Comparison of ENCODE assay signal across 38 cellular contexts in the genomic region with DNA sequence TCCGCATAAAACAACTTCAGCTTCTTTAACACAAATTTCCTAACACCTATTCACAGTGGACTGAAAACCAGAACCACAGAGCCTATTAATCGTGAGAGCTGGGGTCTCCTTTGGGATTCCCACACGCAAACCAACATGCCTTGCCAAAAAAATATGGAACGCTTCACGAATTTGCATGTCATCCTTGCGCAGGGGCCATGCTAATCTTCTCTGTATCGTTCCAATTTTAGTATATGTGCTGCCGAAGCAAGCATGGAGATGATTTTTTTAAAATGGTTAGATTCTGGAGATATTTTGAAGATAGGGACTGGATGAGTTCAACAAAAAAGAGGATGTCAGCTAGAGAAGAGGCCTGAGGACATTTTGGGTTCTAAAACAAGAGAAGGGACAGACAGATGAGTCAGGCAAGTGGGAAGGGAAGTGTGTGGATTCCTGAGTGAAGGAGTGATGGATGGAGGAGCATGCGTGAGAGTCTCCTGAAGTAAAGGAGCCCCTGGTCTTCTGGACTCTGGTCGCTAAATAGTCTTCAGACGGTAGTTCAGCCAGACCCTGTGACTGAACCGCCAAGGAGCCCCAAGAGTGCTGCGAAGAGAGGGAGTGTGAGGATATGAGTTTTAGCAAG. TPM values are rescaled to one million over a fixed set of nuclear protein-coding genes. Genes with fewer than 3 reads are reported as not detected.
"Had no signal": no experiment of that assay in that cellular context is flagged by ENCODE, and none has a peak within 500 bp of the region (broad histone marks: within the 10 kb centered on the region; RNA-seq: fewer than 3 reads in every experiment).

No MANE protein-coding gene starts in this region.

- H3K36me3 Mint-ChIP-seq: activated CD4-positive, alpha-beta memory T cell treated with anti-CD3 and anti-CD28 coated beads for 36 hours; activated CD8-positive, alpha-beta memory T cell treated with anti-CD3 and anti-CD28 coated beads, Interleukin-2, amount 10 ng/mL, durations not matched to agents 7 days and 5 days; activated naive CD4-positive, alpha-beta T cell treated with anti-CD3 and anti-CD28 coated beads, Interleukin-2, amount 50 U/mL, for 24 hours; activated naive CD8-positive, alpha-beta T cell treated with anti-CD3 and anti-CD28 coated beads for 36 hours had no signal

- H3K36me3 ChIP-seq: adrenal gland, ascending aorta, brain microvascular endothelial cell, gastrocnemius medialis, heart left ventricle had no signal

- H3K4me3 ChIP-seq: adrenal gland, ascending aorta, coronary artery, dorsolateral prefrontal cortex, gastrocnemius medialis, heart left ventricle had no signal

- H3K27ac Mint-ChIP-seq: activated CD4-positive, alpha-beta memory T cell treated with anti-CD3 and anti-CD28 coated beads for 36 hours; activated CD4-positive, alpha-beta T cell treated with anti-CD3 and anti-CD28 coated beads for 36 hours; activated CD4-positive, alpha-beta T cell treated with anti-CD3 and anti-CD28 coated beads, Interleukin-2, amount 10 ng/mL, durations not matched to agents 24 days and 14 days; activated CD8-positive, alpha-beta memory T cell treated with anti-CD3 and anti-CD28 coated beads, Interleukin-2, amount 10 ng/mL, durations not matched to agents 7 days and 5 days; activated CD8-positive, alpha-beta T cell treated with anti-CD3 and anti-CD28 coated beads, Interleukin-2, amount 10 ng/mL, durations not matched to agents 7 days and 5 days; activated naive CD4-positive, alpha-beta T cell treated with anti-CD3 and anti-CD28 coated beads for 36 hours; activated naive CD4-positive, alpha-beta T cell treated with anti-CD3 and anti-CD28 coated beads, Interleukin-2, amount 50 U/mL, for 24 hours; activated naive CD8-positive, alpha-beta T cell treated with anti-CD3 and anti-CD28 coated beads for 36 hours; activated naive CD8-positive, alpha-beta T cell treated with anti-CD3 and anti-CD28 coated beads, Interleukin-2, amount 50 U/mL, for 24 hours; activated T-helper 1 cell treated with anti-CD3 and anti-CD28 coated beads, Interleukin-12 subunit alpha, Interleukin-12 subunit beta, Interleukin-2, Interleukin-4 antibody, amounts not matched to agents 30 ng/mL and 10 ng/mL and 1 ng/mL, durations not matched to agents 14 hours and 24 hours and 36 hours; activated T-helper 2 cell treated with anti-CD3 and anti-CD28 coated beads, Interferon-gamma antibody, Interleukin-2, Interleukin-4, amounts not matched to agents 10 μg/mL and 5 μg/mL and 100 μg/mL, durations not matched to agents 14 hours and 24 hours and 36 hours; dendritic cell treated with granulocyte-macrophage colony-stimulating factor and Interleukin-4, amounts not matched to agents 40 ng/mL and 50 ng/mL, for 4 days; endodermal cell had no signal

- H3K4me1 Mint-ChIP-seq: activated CD4-positive, alpha-beta T cell treated with anti-CD3 and anti-CD28 coated beads for 36 hours; activated CD4-positive, alpha-beta T cell treated with anti-CD3 and anti-CD28 coated beads, Interleukin-2, amount 10 ng/mL, durations not matched to agents 24 days and 14 days; activated CD8-positive, alpha-beta memory T cell treated with anti-CD3 and anti-CD28 coated beads, Interleukin-2, amount 10 ng/mL, durations not matched to agents 7 days and 5 days; activated naive CD4-positive, alpha-beta T cell treated with anti-CD3 and anti-CD28 coated beads, Interleukin-2, amount 50 U/mL, for 24 hours; activated naive CD8-positive, alpha-beta T cell treated with anti-CD3 and anti-CD28 coated beads for 36 hours; activated naive CD8-positive, alpha-beta T cell treated with anti-CD3 and anti-CD28 coated beads, Interleukin-2, amount 50 U/mL, for 24 hours; endodermal cell had no signal

- DNase-seq: activated CD4-positive, alpha-beta memory T cell treated with anti-CD3 and anti-CD28 coated beads for 36 hours; activated CD4-positive, alpha-beta T cell treated with anti-CD3 and anti-CD28 coated beads for 36 hours; activated CD4-positive, alpha-beta T cell treated with anti-CD3 and anti-CD28 coated beads, Interleukin-2, amount 10 ng/mL, durations not matched to agents 24 days and 14 days; activated CD4-positive, CD25-positive, alpha-beta regulatory T cell; activated CD4-positive, CD25-positive, alpha-beta regulatory T cell treated with anti-CD3 and anti-CD28 coated beads, Interleukin-2, amount 50 U/mL, for 72 hours; activated CD8-positive, alpha-beta memory T cell treated with anti-CD3 and anti-CD28 coated beads, Interleukin-2, amount 10 ng/mL, durations not matched to agents 7 days and 5 days; activated CD8-positive, alpha-beta memory T cell treated with anti-CD3 and anti-CD28 coated beads, Interleukin-2, amount 50 U/mL, for 4 hours; activated CD8-positive, alpha-beta T cell treated with anti-CD3 and anti-CD28 coated beads, Interleukin-2, amount 10 ng/mL, durations not matched to agents 7 days and 5 days; activated effector memory CD4-positive, alpha-beta T cell treated with anti-CD3 and anti-CD28 coated beads, Interleukin-2, amount 50 U/mL, for 16 hours; activated naive CD4-positive, alpha-beta T cell treated with anti-CD3 and anti-CD28 coated beads for 36 hours; activated naive CD8-positive, alpha-beta T cell treated with anti-CD3 and anti-CD28 coated beads for 36 hours; activated naive CD8-positive, alpha-beta T cell treated with anti-CD3 and anti-CD28 coated beads, Interleukin-2, amount 50 U/mL, for 24 hours; activated T-cell treated with anti-CD3 and anti-CD28 coated beads, Interleukin-2, amount 50 U/mL, for 1 hour; activated T-cell treated with anti-CD3 and anti-CD28 coated beads, Interleukin-2, amount 50 U/mL, for 48 hours; adrenal gland; amygdala; brain microvascular endothelial cell; dorsolateral prefrontal cortex; effector memory CD4-positive, alpha-beta T cell; endodermal cell; foreskin keratinocyte; gastrocnemius medialis; heart left ventricle; T-helper 2 cell had no signal

- H3K4me1 ChIP-seq: adrenal gland, ascending aorta, foreskin keratinocyte, gastrocnemius medialis, heart left ventricle had no signal

- FAIRE-seq: bronchial epithelial cell had no signal

- H3K4me3 Mint-ChIP-seq: activated CD4-positive, alpha-beta memory T cell treated with anti-CD3 and anti-CD28 coated beads for 36 hours; activated CD4-positive, alpha-beta T cell treated with anti-CD3 and anti-CD28 coated beads for 36 hours; activated CD4-positive, alpha-beta T cell treated with anti-CD3 and anti-CD28 coated beads, Interleukin-2, amount 10 ng/mL, durations not matched to agents 24 days and 14 days; activated CD8-positive, alpha-beta memory T cell treated with anti-CD3 and anti-CD28 coated beads, Interleukin-2, amount 10 ng/mL, durations not matched to agents 7 days and 5 days; activated CD8-positive, alpha-beta T cell treated with anti-CD3 and anti-CD28 coated beads, Interleukin-2, amount 10 ng/mL, durations not matched to agents 7 days and 5 days; activated naive CD4-positive, alpha-beta T cell treated with anti-CD3 and anti-CD28 coated beads for 36 hours; activated naive CD4-positive, alpha-beta T cell treated with anti-CD3 and anti-CD28 coated beads, Interleukin-2, amount 50 U/mL, for 24 hours; activated naive CD8-positive, alpha-beta T cell treated with anti-CD3 and anti-CD28 coated beads for 36 hours; activated naive CD8-positive, alpha-beta T cell treated with anti-CD3 and anti-CD28 coated beads, Interleukin-2, amount 50 U/mL, for 24 hours; activated T-helper 1 cell treated with anti-CD3 and anti-CD28 coated beads, Interleukin-12 subunit alpha, Interleukin-12 subunit beta, Interleukin-2, Interleukin-4 antibody, amounts not matched to agents 30 ng/mL and 10 ng/mL and 1 ng/mL, durations not matched to agents 14 hours and 24 hours and 36 hours; central memory CD8-positive, alpha-beta T cell; dendritic cell treated with granulocyte-macrophage colony-stimulating factor and Interleukin-4, amounts not matched to agents 40 ng/mL and 50 ng/mL, for 4 days; endodermal cell had no signal

- H3K27ac ChIP-seq: adrenal gland, ascending aorta, brain microvascular endothelial cell, coronary artery, dorsolateral prefrontal cortex, foreskin keratinocyte, gastrocnemius medialis, heart left ventricle had no signal

- H3K27me3 ChIP-seq: ascending aorta, brain microvascular endothelial cell, foreskin keratinocyte, gastrocnemius medialis had no signal

- H3K9me3 Mint-ChIP-seq: activated CD4-positive, alpha-beta memory T cell treated with anti-CD3 and anti-CD28 coated beads for 36 hours; activated CD4-positive, alpha-beta T cell treated with anti-CD3 and anti-CD28 coated beads, Interleukin-2, amount 10 ng/mL, durations not matched to agents 24 days and 14 days; activated naive CD4-positive, alpha-beta T cell treated with anti-CD3 and anti-CD28 coated beads for 36 hours; activated naive CD4-positive, alpha-beta T cell treated with anti-CD3 and anti-CD28 coated beads, Interleukin-2, amount 50 U/mL, for 24 hours; activated naive CD8-positive, alpha-beta T cell treated with anti-CD3 and anti-CD28 coated beads for 36 hours; activated naive CD8-positive, alpha-beta T cell treated with anti-CD3 and anti-CD28 coated beads, Interleukin-2, amount 50 U/mL, for 24 hours; activated T-helper 1 cell treated with anti-CD3 and anti-CD28 coated beads, Interleukin-12 subunit alpha, Interleukin-12 subunit beta, Interleukin-2, Interleukin-4 antibody, amounts not matched to agents 30 ng/mL and 10 ng/mL and 1 ng/mL, durations not matched to agents 14 hours and 24 hours and 36 hours; activated T-helper 2 cell treated with anti-CD3 and anti-CD28 coated beads, Interferon-gamma antibody, Interleukin-2, Interleukin-4, amounts not matched to agents 10 μg/mL and 5 μg/mL and 100 μg/mL, durations not matched to agents 14 hours and 24 hours and 36 hours; central memory CD8-positive, alpha-beta T cell; dendritic cell treated with granulocyte-macrophage colony-stimulating factor and Interleukin-4, amounts not matched to agents 40 ng/mL and 50 ng/mL, for 4 days had no signal

- H3K9me3 ChIP-seq: adrenal gland, ascending aorta, gastrocnemius medialis, heart left ventricle had no signal

- ATAC-seq: activated CD4-positive, alpha-beta T cell treated with anti-CD3 and anti-CD28 coated beads for 36 hours; activated CD8-positive, alpha-beta memory T cell treated with anti-CD3 and anti-CD28 coated beads, Interleukin-2, amount 10 ng/mL, durations not matched to agents 7 days and 5 days; activated CD8-positive, alpha-beta T cell treated with anti-CD3 and anti-CD28 coated beads, Interleukin-2, amount 10 ng/mL, durations not matched to agents 7 days and 5 days; activated naive CD8-positive, alpha-beta T cell treated with anti-CD3 and anti-CD28 coated beads, Interleukin-2, amount 50 U/mL, for 24 hours; esophagus mucosa; foreskin keratinocyte; gastrocnemius medialis; heart left ventricle had no signal

- H3K27me3 Mint-ChIP-seq: activated CD4-positive, alpha-beta memory T cell treated with anti-CD3 and anti-CD28 coated beads for 36 hours; activated CD4-positive, alpha-beta T cell treated with anti-CD3 and anti-CD28 coated beads for 36 hours; activated naive CD4-positive, alpha-beta T cell treated with anti-CD3 and anti-CD28 coated beads, Interleukin-2, amount 50 U/mL, for 24 hours; activated naive CD8-positive, alpha-beta T cell treated with anti-CD3 and anti-CD28 coated beads for 36 hours; activated naive CD8-positive, alpha-beta T cell treated with anti-CD3 and anti-CD28 coated beads, Interleukin-2, amount 50 U/mL, for 24 hours had no signal

RNA-seq across cellular contexts. Expression of gene GATA1, which starts 9.5 kb away (rescaled TPM):
- total RNA-seq: activated CD4-positive, alpha-beta memory T cell treated with anti-CD3 and anti-CD28 coated beads for 36 hours; activated CD4-positive, alpha-beta T cell treated with anti-CD3 and anti-CD28 coated beads for 36 hours; activated CD4-positive, alpha-beta T cell treated with anti-CD3 and anti-CD28 coated beads, Interleukin-2, amount 10 ng/mL, durations not matched to agents 24 days and 14 days; activated CD8-positive, alpha-beta memory T cell treated with anti-CD3 and anti-CD28 coated beads for 36 hours; activated CD8-positive, alpha-beta memory T cell treated with anti-CD3 and anti-CD28 coated beads, Interleukin-2, amount 10 ng/mL, durations not matched to agents 7 days and 5 days; activated CD8-positive, alpha-beta T cell treated with anti-CD3 and anti-CD28 coated beads, Interleukin-2, amount 10 ng/mL, durations not matched to agents 7 days and 5 days; activated naive CD4-positive, alpha-beta T cell treated with anti-CD3 and anti-CD28 coated beads for 36 hours; activated naive CD8-positive, alpha-beta T cell treated with anti-CD3 and anti-CD28 coated beads for 36 hours; activated T-helper 1 cell treated with anti-CD3 and anti-CD28 coated beads, Interleukin-12 subunit alpha, Interleukin-12 subunit beta, Interleukin-2, Interleukin-4 antibody, amounts not matched to agents 30 ng/mL and 10 ng/mL and 1 ng/mL, durations not matched to agents 14 hours and 24 hours and 36 hours; activated T-helper 2 cell treated with anti-CD3 and anti-CD28 coated beads, Interferon-gamma antibody, Interleukin-2, Interleukin-4, amounts not matched to agents 10 μg/mL and 5 μg/mL and 100 μg/mL, durations not matched to agents 14 hours and 24 hours and 36 hours; ascending aorta; bronchial epithelial cell; cardiac septum; cerebellum; endodermal cell; epithelial cell of proximal tubule; esophagus mucosa; foreskin keratinocyte; gastrocnemius medialis; T-helper 1 cell treated with Interleukin-12 subunit alpha and Interleukin-12 subunit beta and Interleukin-4 antibody, amounts not matched to agents 30 ng/mL and 1 ng/mL, for 36 hours had no signal
- polyA plus RNA-seq: adrenal gland, foreskin keratinocyte, heart left ventricle had no signal

RNA-seq across cellular contexts. Expression of gene GLOD5, which starts 15.4 kb away (rescaled TPM):
- total RNA-seq: activated CD4-positive, alpha-beta memory T cell treated with anti-CD3 and anti-CD28 coated beads for 36 hours; activated CD4-positive, alpha-beta T cell treated with anti-CD3 and anti-CD28 coated beads for 36 hours; activated CD4-positive, alpha-beta T cell treated with anti-CD3 and anti-CD28 coated beads, Interleukin-2, amount 10 ng/mL, durations not matched to agents 24 days and 14 days; activated CD8-positive, alpha-beta memory T cell treated with anti-CD3 and anti-CD28 coated beads for 36 hours; activated CD8-positive, alpha-beta memory T cell treated with anti-CD3 and anti-CD28 coated beads, Interleukin-2, amount 10 ng/mL, durations not matched to agents 7 days and 5 days; activated CD8-positive, alpha-beta T cell treated with anti-CD3 and anti-CD28 coated beads, Interleukin-2, amount 10 ng/mL, durations not matched to agents 7 days and 5 days; activated naive CD4-positive, alpha-beta T cell treated with anti-CD3 and anti-CD28 coated beads for 36 hours; activated naive CD8-positive, alpha-beta T cell treated with anti-CD3 and anti-CD28 coated beads for 36 hours; activated T-helper 1 cell treated with anti-CD3 and anti-CD28 coated beads, Interleukin-12 subunit alpha, Interleukin-12 subunit beta, Interleukin-2, Interleukin-4 antibody, amounts not matched to agents 30 ng/mL and 10 ng/mL and 1 ng/mL, durations not matched to agents 14 hours and 24 hours and 36 hours; activated T-helper 2 cell treated with anti-CD3 and anti-CD28 coated beads, Interferon-gamma antibody, Interleukin-2, Interleukin-4, amounts not matched to agents 10 μg/mL and 5 μg/mL and 100 μg/mL, durations not matched to agents 14 hours and 24 hours and 36 hours; adrenal gland; ascending aorta; bronchial epithelial cell; cardiac septum; cerebellum; dorsolateral prefrontal cortex; endodermal cell; epithelial cell of proximal tubule; foreskin keratinocyte; gastrocnemius medialis; heart left ventricle; T-helper 1 cell treated with Interleukin-12 subunit alpha and Interleukin-12 subunit beta and Interleukin-4 antibody, amounts not matched to agents 30 ng/mL and 1 ng/mL, for 36 hours had no signal
- polyA plus RNA-seq: adrenal gland, foreskin keratinocyte, heart left ventricle had no signal

RNA-seq across cellular contexts. Expression of gene ERAS, which starts 49.4 kb away (rescaled TPM):
- total RNA-seq: activated CD4-positive, alpha-beta memory T cell treated with anti-CD3 and anti-CD28 coated beads for 36 hours; activated CD4-positive, alpha-beta T cell treated with anti-CD3 and anti-CD28 coated beads for 36 hours; activated CD4-positive, alpha-beta T cell treated with anti-CD3 and anti-CD28 coated beads, Interleukin-2, amount 10 ng/mL, durations not matched to agents 24 days and 14 days; activated CD8-positive, alpha-beta memory T cell treated with anti-CD3 and anti-CD28 coated beads, Interleukin-2, amount 10 ng/mL, durations not matched to agents 7 days and 5 days; activated CD8-positive, alpha-beta T cell treated with anti-CD3 and anti-CD28 coated beads, Interleukin-2, amount 10 ng/mL, durations not matched to agents 7 days and 5 days; activated naive CD4-positive, alpha-beta T cell treated with anti-CD3 and anti-CD28 coated beads for 36 hours; activated T-helper 1 cell treated with anti-CD3 and anti-CD28 coated beads, Interleukin-12 subunit alpha, Interleukin-12 subunit beta, Interleukin-2, Interleukin-4 antibody, amounts not matched to agents 30 ng/mL and 10 ng/mL and 1 ng/mL, durations not matched to agents 14 hours and 24 hours and 36 hours; activated T-helper 2 cell treated with anti-CD3 and anti-CD28 coated beads, Interferon-gamma antibody, Interleukin-2, Interleukin-4, amounts not matched to agents 10 μg/mL and 5 μg/mL and 100 μg/mL, durations not matched to agents 14 hours and 24 hours and 36 hours; adrenal gland; ascending aorta; bronchial epithelial cell; cardiac septum; endodermal cell; epithelial cell of proximal tubule; esophagus mucosa; foreskin keratinocyte; gastrocnemius medialis; heart left ventricle; T-helper 1 cell treated with Interleukin-12 subunit alpha and Interleukin-12 subunit beta and Interleukin-4 antibody, amounts not matched to agents 30 ng/mL and 1 ng/mL, for 36 hours had no signal
- polyA plus RNA-seq: foreskin keratinocyte, heart left ventricle had no signal

RNA-seq across cellular contexts. Expression of gene PCSK1N, which starts 58.5 kb away (rescaled TPM):
- total RNA-seq: activated CD8-positive, alpha-beta T cell treated with anti-CD3 and anti-CD28 coated beads, Interleukin-2, amount 10 ng/mL, durations not matched to agents 7 days and 5 days; ascending aorta; gastrocnemius medialis had no signal
- polyA plus RNA-seq: heart left ventricle had no signal
